Comparison of ENCODE assay signal across 12 cellular contexts in the genomic region with DNA sequence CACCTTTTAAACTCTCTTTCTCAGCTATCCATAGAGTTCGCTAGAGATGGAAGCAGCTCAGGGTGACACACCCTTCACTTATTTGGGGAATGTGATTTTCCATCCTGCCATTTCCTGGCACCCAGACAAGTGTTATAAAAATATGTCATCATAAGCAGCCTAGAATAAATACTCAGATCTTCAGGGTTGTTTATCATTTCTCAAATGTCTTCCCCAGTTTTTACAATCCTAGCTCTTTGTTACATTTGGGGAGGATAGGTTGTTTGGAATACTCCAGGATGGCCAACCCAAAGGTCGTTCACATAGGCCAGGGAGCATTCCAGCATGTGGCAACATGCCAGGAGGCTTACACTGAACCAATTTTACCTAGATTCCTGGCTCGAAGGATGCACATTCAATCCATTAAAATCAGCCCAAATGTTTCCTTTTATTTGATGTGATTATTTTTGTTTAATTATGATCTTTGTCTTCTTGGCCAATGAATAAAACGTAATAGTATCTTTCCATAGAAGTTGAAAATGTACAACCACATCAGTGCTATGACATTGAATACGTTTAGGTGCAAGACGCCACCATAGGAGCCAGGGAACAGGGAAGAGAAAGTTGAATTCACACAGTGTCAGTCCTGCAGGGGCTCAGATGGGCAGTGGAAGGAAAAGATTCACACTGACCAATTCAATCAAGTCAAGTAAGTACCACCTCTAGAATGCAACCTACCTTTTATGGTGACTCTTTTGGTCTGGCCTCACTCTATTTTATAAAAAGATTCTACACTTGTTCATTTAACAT.
DNase-seq lines count a peak whose midpoint lies in the region; ATAC-seq and TF ChIP-seq lines count a peak whose summit lies in the region.
"Had no signal": no experiment of that assay in that cellular context is flagged by ENCODE, and none has a peak within 500 bp of the region (broad histone marks: within the 10 kb centered on the region; RNA-seq: fewer than 3 reads in every experiment).

No MANE protein-coding gene starts in this region.

- no peak overlapping the region for H3K18ac ChIP-seq in mesendoderm (ENCODE audit: low read length)

- H3K9me3 Mint-ChIP-seq in activated CD4-positive, alpha-beta memory T cell treated with anti-CD3 and anti-CD28 coated beads for 36 hours = no peaks in the 10 kb centered on the region
- peaks cover 3% of the 10 kb centered on the region for H3K9me3 Mint-ChIP-seq in activated CD4-positive, alpha-beta T cell treated with anti-CD3 and anti-CD28 coated beads for 36 hours (ENCODE audit: low read depth)

- H3K23ac ChIP-seq in mesendoderm (ENCODE audit: low read length) = no peak overlapping the region

- no peak overlapping the region for H2BK120ac ChIP-seq in mesendoderm (ENCODE audit: low read depth, low read length)

- no peak overlapping the region for H3K27ac Mint-ChIP-seq in activated CD4-positive, alpha-beta memory T cell treated with anti-CD3 and anti-CD28 coated beads for 36 hours
- H3K27ac Mint-ChIP-seq in activated CD4-positive, alpha-beta T cell treated with anti-CD3 and anti-CD28 coated beads for 36 hours = no peak overlapping the region
- H3K27ac Mint-ChIP-seq: type B pancreatic cell had no signal

- WGBS in mesendoderm (ENCODE audit: extremely low coverage, insufficient coverage, low lambda C conversion rate) = no CpG with 5 or more reads among the region's 6 CpGs

- H2BK5ac ChIP-seq in mesendoderm (ENCODE audit: low read length) = no peak overlapping the region

- no peaks in the 10 kb centered on the region for H3K79me2 ChIP-seq in mesendoderm (ENCODE audit: control insufficient read depth, insufficient read depth, low read length)

- H3K4me3 Mint-ChIP-seq in activated CD4-positive, alpha-beta memory T cell treated with anti-CD3 and anti-CD28 coated beads for 36 hours = no peak overlapping the region
- no peak overlapping the region for H3K4me3 Mint-ChIP-seq in activated CD4-positive, alpha-beta T cell treated with anti-CD3 and anti-CD28 coated beads for 36 hours
- H3K4me3 Mint-ChIP-seq: type B pancreatic cell had no signal

- no peak for TF ChIP-seq POLR2A in vagina (IDR thresholded peaks at IDR 0.05)

- no peaks in the 10 kb centered on the region for H3K36me3 ChIP-seq in colonic mucosa
- H3K36me3 ChIP-seq in mesendoderm (ENCODE audit: control insufficient read depth, insufficient read depth, low read length) = no peaks in the 10 kb centered on the region
- H3K36me3 ChIP-seq in vagina = no peaks in the 10 kb centered on the region
- H3K36me3 ChIP-seq: gastrocnemius medialis had no signal

- H3K27me3 Mint-ChIP-seq in activated CD4-positive, alpha-beta memory T cell treated with anti-CD3 and anti-CD28 coated beads for 36 hours = peaks cover 13% of the 10 kb centered on the region
- peaks cover 33% of the 10 kb centered on the region for H3K27me3 Mint-ChIP-seq in activated CD4-positive, alpha-beta T cell treated with anti-CD3 and anti-CD28 coated beads for 36 hours
- H3K27me3 Mint-ChIP-seq: type B pancreatic cell had no signal

- CTCF ChIA-PET in AG04450 (lab: Charles Lee) = no interaction called here
- CTCF ChIA-PET in activated CD4-positive, alpha-beta memory T cell treated with anti-CD3 and anti-CD28 coated beads for 36 hours (lab: Charles Lee) = no interaction called here
- CTCF ChIA-PET in activated CD4-positive, alpha-beta T cell treated with anti-CD3 and anti-CD28 coated beads for 36 hours (lab: Charles Lee) = no interaction called here

- H3K27ac ChIP-seq in AG04450 (ENCODE audit: low read depth, low read length) (no peak overlapping the region), colonic mucosa (no peak overlapping the region), mesendoderm (ENCODE audit: low read depth, low read length) (no peak overlapping the region), vagina (no peak overlapping the region)
- H3K27ac ChIP-seq: HL-60 had no signal

- H4K5ac ChIP-seq in mesendoderm (ENCODE audit: low read length) = no peak overlapping the region

- no peaks in the 10 kb centered on the region for H3K9me3 ChIP-seq in AG04450 (ENCODE audit: control insufficient read depth, insufficient read depth, low read length)
- no peaks in the 10 kb centered on the region for H3K9me3 ChIP-seq in colonic mucosa
- H3K9me3 ChIP-seq in vagina = no peaks in the 10 kb centered on the region
- H3K9me3 ChIP-seq: gastrocnemius medialis had no signal

- POLR2A ChIA-PET in AG04450 (lab: Yijun Ruan, JAX) = interaction anchor here (0.8 to 0.9 kb wide), 2 partner anchors 16 to 206 kb away, joined by 3 read pairs; no protein-coding TSS in a partner anchor
- POLR2A ChIA-PET in activated CD4-positive, alpha-beta memory T cell treated with anti-CD3 and anti-CD28 coated beads for 36 hours (lab: Charles Lee) = interaction anchor here (0.7 kb wide), 1 partner anchor 27 kb away, joined by 3 read pairs; no protein-coding TSS in a partner anchor
- POLR2A ChIA-PET in activated CD4-positive, alpha-beta T cell treated with anti-CD3 and anti-CD28 coated beads for 36 hours (lab: Charles Lee) = no interaction called here

- no peak for TF ChIP-seq CTCF in AG04450 (IDR thresholded peaks at IDR 0.05; ENCODE audit: low read depth, low read length)
- no peak for TF ChIP-seq CTCF in colonic mucosa (IDR thresholded peaks at IDR 0.05)
- no peak for TF ChIP-seq CTCF in vagina (IDR thresholded peaks at IDR 0.05)

- H3K79me1 ChIP-seq in mesendoderm (ENCODE audit: low read length) = no peaks in the 10 kb centered on the region

- no peaks in the 10 kb centered on the region for H3K27me3 ChIP-seq in AG04450 (ENCODE audit: control insufficient read depth, insufficient read depth, low read length)
- no peaks in the 10 kb centered on the region for H3K27me3 ChIP-seq in colonic mucosa
- no peaks in the 10 kb centered on the region for H3K27me3 ChIP-seq in mesendoderm (ENCODE audit: insufficient read depth, low read length, poor library complexity)
- H3K27me3 ChIP-seq in vagina = no peaks in the 10 kb centered on the region
- H3K27me3 ChIP-seq: gastrocnemius medialis had no signal

- no peaks in the 10 kb centered on the region for H3K36me3 Mint-ChIP-seq in activated CD4-positive, alpha-beta memory T cell treated with anti-CD3 and anti-CD28 coated beads for 36 hours
- H3K36me3 Mint-ChIP-seq in activated CD4-positive, alpha-beta T cell treated with anti-CD3 and anti-CD28 coated beads for 36 hours (ENCODE audit: low read depth) = no peaks in the 10 kb centered on the region
- H3K36me3 Mint-ChIP-seq: type B pancreatic cell had no signal

- peaks cover 5% of the 10 kb centered on the region for H3K4me1 Mint-ChIP-seq in activated CD4-positive, alpha-beta memory T cell treated with anti-CD3 and anti-CD28 coated beads for 36 hours (ENCODE audit: low read depth)
- peaks cover 5% of the 10 kb centered on the region for H3K4me1 Mint-ChIP-seq in activated CD4-positive, alpha-beta T cell treated with anti-CD3 and anti-CD28 coated beads for 36 hours

- no peak overlapping the region for H3K9ac ChIP-seq in colonic mucosa (ENCODE audit: low read depth in 2 of 2, low read length in 2 of 2)
- H3K9ac ChIP-seq in mesendoderm (ENCODE audit: low read length) = no peak overlapping the region

- no peaks in the 10 kb centered on the region for H3K4me1 ChIP-seq in colonic mucosa
- peaks cover 8% of the 10 kb centered on the region for H3K4me1 ChIP-seq in mesendoderm (ENCODE audit: control insufficient read depth, low read depth, low read length)
- H3K4me1 ChIP-seq in vagina = peaks cover 8% of the 10 kb centered on the region

- no peak overlapping the region for H3K56ac ChIP-seq in mesendoderm (ENCODE audit: low read length)

- H3K4me3 ChIP-seq in AG04450 (ENCODE audit: low read depth, low read length) (no peak overlapping the region), colonic mucosa (no peak overlapping the region), mesendoderm (ENCODE audit: low read length) (no peak overlapping the region), vagina (no peak overlapping the region)
- H3K4me3 ChIP-seq: gastrocnemius medialis had no signal

- H3K4me2 ChIP-seq in mesendoderm (ENCODE audit: low read length) = no peak overlapping the region

- no peak for ATAC-seq in activated CD4-positive, alpha-beta T cell treated with anti-CD3 and anti-CD28 coated beads for 36 hours
- no peak for ATAC-seq in GM21528 (IDR thresholded peaks at IDR 0.05; ENCODE audit: low FRiP score, unreplicated experiment)

- no peak overlapping the region for H2BK15ac ChIP-seq in mesendoderm (replicated peaks; ENCODE audit: low read depth)

- H3K4ac ChIP-seq in mesendoderm (ENCODE audit: low read depth, low read length) = no peak overlapping the region

- no peak overlapping the region for H2AK5ac ChIP-seq in mesendoderm (ENCODE audit: low read length)

- intact Hi-C loops in colonic mucosa (cut with DNase I) = no loop called here
- intact Hi-C loops in activated CD4-positive, alpha-beta memory T cell treated with anti-CD3 and anti-CD28 coated beads for 36 hours (cut with micrococcal nuclease) = no loop called here
- intact Hi-C loops in vagina (cut with DNase I) = no loop called here
- intact Hi-C loops in activated CD4-positive, alpha-beta T cell treated with anti-CD3 and anti-CD28 coated beads for 36 hours (cut with DNase I, micrococcal nuclease) = no loop called here

- H4K8ac ChIP-seq in mesendoderm (ENCODE audit: low read depth, low read length) = no peak overlapping the region

- DNase-seq in AG04450 (ENCODE audit: low read depth, low spot score) = peak; percentile 75
- DNase-seq in LHCN-M2 (ENCODE audit: low read depth) = peak; percentile 95
- peak; percentile 25 for DNase-seq in colonic mucosa
- DNase-seq in mesendoderm = peak; percentile 82
- no peak for DNase-seq in activated CD4-positive, alpha-beta memory T cell treated with anti-CD3 and anti-CD28 coated beads for 36 hours
- DNase-seq in vagina (ENCODE audit: extremely low spot score in 2 of 2) = no peak
- no peak for DNase-seq in activated CD4-positive, alpha-beta T cell treated with anti-CD3 and anti-CD28 coated beads for 36 hours
- DNase-seq: activated CD8-positive, alpha-beta memory T cell treated with anti-CD3 and anti-CD28 coated beads, Interleukin-2, amount 50 U/mL, for 4 hours had no signal

Comparison
In these comparisons a context has a peak if more than half of its experiments do, and no peak if none do; other contexts are left out.
1. DNase-seq: peak in AG04450 (single experiment), LHCN-M2 (single experiment), colonic mucosa (single experiment) and mesendoderm (single experiment); none in activated CD4-positive, alpha-beta memory T cell treated with anti-CD3 and anti-CD28 coated beads for 36 hours (single experiment), vagina (0 of 2) and activated CD4-positive, alpha-beta T cell treated with anti-CD3 and anti-CD28 coated beads for 36 hours (single experiment).